11 cellular contexts compared by ENCODE assay signal in genomic region chr9:124281934-124282351, GRCh38. TPM values are rescaled to one million over a fixed set of nuclear protein-coding genes. Genes with fewer than 3 reads are reported as not detected.
DNase-seq lines count a peak whose midpoint lies in the region; ATAC-seq and TF ChIP-seq lines count a peak whose summit lies in the region.
"Had no signal": no experiment of that assay in that cellular context is flagged by ENCODE, and none has a peak within 500 bp of the region (broad histone marks: within the 10 kb centered on the region; RNA-seq: fewer than 3 reads in every experiment).

No MANE protein-coding gene starts in this region.

- TF ChIP-seq EP300 in suprapubic skin (IDR thresholded peaks at IDR 0.05), result no peak

- H3K4me1 ChIP-seq in right lobe of liver, result peaks cover 3 to 83% (median 54%) of the 10 kb centered on the region in 4 donors
- H3K4me1 ChIP-seq in suprapubic skin, result peaks cover 76% of the 10 kb centered on the region

- no peak overlapping the region for H3K4me3 Mint-ChIP-seq in brain
- H3K4me3 Mint-ChIP-seq: activated T-cell treated with anti-CD3 and anti-CD28 coated beads, Interleukin-2, amount 50 U/mL, for 72 hours; nephron progenitor cell had no signal

- H3K9me3 Mint-ChIP-seq in brain, result peaks cover 0 to 14% (median 4%) of the 10 kb centered on the region in 5 experiments
- H3K9me3 Mint-ChIP-seq: activated T-cell treated with anti-CD3 and anti-CD28 coated beads, Interleukin-2, amount 50 U/mL, for 72 hours had no signal

- no peak for TF ChIP-seq POLR2A in right lobe of liver (IDR thresholded peaks at IDR 0.05)
- no peak for TF ChIP-seq POLR2A in suprapubic skin (IDR thresholded peaks at IDR 0.05)

- H3K4me3 ChIP-seq in right lobe of liver (no peak overlapping the region), suprapubic skin (no peak overlapping the region)

- intact Hi-C loops in right lobe of liver (cut with DNase I), result no loop called here

- peaks cover 3% of the 10 kb centered on the region for H3K27me3 Mint-ChIP-seq in brain

- H3K27ac ChIP-seq in right lobe of liver, result peak overlapping the region; percentile 79 to 90 (median 87)
- peak overlapping the region; percentile 75 for H3K27ac ChIP-seq in suprapubic skin

- peak overlapping the region; percentile 46 to 99 (median 93) for H3K27ac Mint-ChIP-seq in brain
- H3K27ac Mint-ChIP-seq: activated T-cell treated with anti-CD3 and anti-CD28 coated beads, Interleukin-2, amount 50 U/mL, for 72 hours had no signal

- ATAC-seq in right lobe of liver (no peak), HG02938 (IDR thresholded peaks at IDR 0.05; ENCODE audit: unreplicated experiment) (no peak)
- ATAC-seq: activated T-cell treated with anti-CD3 and anti-CD28 coated beads, Interleukin-2, amount 50 U/mL, for 72 hours had no signal

- DNase-seq in M059J (ENCODE audit: low read depth), result peak; percentile 98
- no peak for DNase-seq in right lobe of liver
- DNase-seq in suprapubic skin (ENCODE audit: low spot score in 2 of 2), result no peak
- DNase-seq in hippocampal formation (lab: John Stamatoyannopoulos, UW), result no peak
- DNase-seq in HUDEP-2 (lab: John Stamatoyannopoulos, UW; ENCODE audit: unreplicated experiment in 76 of 76), result no peak
- DNase-seq: activated T-cell treated with anti-CD3 and anti-CD28 coated beads, Interleukin-2, amount 50 U/mL, for 72 hours; NCI-H146; nephron progenitor cell; SW 1271 had no signal

- H3K27me3 ChIP-seq in right lobe of liver (no peaks in the 10 kb centered on the region), suprapubic skin (no peaks in the 10 kb centered on the region)

- peaks cover 81% of the 10 kb centered on the region for H3K4me1 Mint-ChIP-seq in brain

- H3K9me3 ChIP-seq in right lobe of liver, result no peaks in the 10 kb centered on the region
- H3K9me3 ChIP-seq in suprapubic skin, result no peaks in the 10 kb centered on the region

- TF ChIP-seq CTCF in brain (conservative IDR thresholded peaks at IDR 0.05) (no peak), right lobe of liver (IDR thresholded peaks at IDR 0.05) (no peak), suprapubic skin (IDR thresholded peaks at IDR 0.05) (no peak)

- WGBS in right lobe of liver (ENCODE audit: insufficient coverage, low coverage, low lambda C conversion rate, missing lambda C conversion rate), result 70% methylated on average over 15 of the region's 15 CpGs
- WGBS in suprapubic skin, result 75% methylated on average over 15 of the region's 15 CpGs

- peaks cover 13% of the 10 kb centered on the region for H3K36me3 Mint-ChIP-seq in brain

- H3K36me3 ChIP-seq in right lobe of liver (no peaks in the 10 kb centered on the region), suprapubic skin (peaks cover 4% of the 10 kb centered on the region)

RNA-seq across cellular contexts. Expression of gene NEK6, which starts 24.2 kb away (rescaled TPM):
- total RNA-seq in M059J (2014; rRNA removed; shearing (Covaris generic)), result 51.3 and 88.5 TPM in 2 replicates
- polyA plus RNA-seq in brain (ENCODE audit: insufficient read depth, low read depth, low replicate concordance), result 43.2 TPM
- total RNA-seq in right lobe of liver (100 to 1,000 TPM in 1 of 6 experiments, 10 to 100 TPM in 5; 61.6 to 128 (median 67.5) TPM), suprapubic skin (10 to 100 TPM in 2 of 4 donors, 1 to 10 TPM in 2; 5.4 to 17.5 (median 10.6) TPM)
